9 cellular contexts compared by ENCODE assay signal in the genomic region with DNA sequence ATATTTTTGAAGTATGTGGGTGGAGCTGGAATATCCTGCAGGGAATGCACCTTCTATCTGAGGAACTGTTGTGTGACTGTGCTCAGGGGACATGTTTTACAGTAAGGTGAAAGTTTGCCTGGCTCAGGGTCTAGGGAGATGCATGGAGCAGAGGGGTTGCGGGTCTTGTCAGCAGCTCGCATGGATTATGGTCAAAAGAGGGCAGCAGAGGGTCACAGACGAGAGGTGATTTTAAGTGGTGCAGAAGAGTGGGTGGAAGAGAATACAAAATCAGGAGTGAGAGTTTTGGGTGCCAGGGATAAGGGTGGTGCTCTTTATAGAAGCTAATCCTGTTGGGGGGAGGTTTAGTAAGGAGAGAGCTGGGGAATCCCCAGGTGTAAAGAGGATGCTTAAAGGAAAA. TPM values are rescaled to one million over a fixed set of nuclear protein-coding genes. Genes with fewer than 3 reads are reported as not detected.
DNase-seq lines count a peak whose midpoint lies in the region; ATAC-seq and TF ChIP-seq lines count a peak whose summit lies in the region.
"Had no signal": no experiment of that assay in that cellular context is flagged by ENCODE, and none has a peak within 500 bp of the region (broad histone marks: within the 10 kb centered on the region; RNA-seq: fewer than 3 reads in every experiment).

No MANE protein-coding gene starts in this region.

- H3K4me1 ChIP-seq in transverse colon, result no peaks in the 10 kb centered on the region
- no peaks in the 10 kb centered on the region for H3K4me1 ChIP-seq in gastroesophageal sphincter
- H3K4me1 ChIP-seq: parathyroid adenoma had no signal

- no peaks in the 10 kb centered on the region for H3K27me3 Mint-ChIP-seq in activated CD4-positive, alpha-beta T cell treated with anti-CD3 and anti-CD28 coated beads, Interleukin-2, amount 10 ng/mL, durations not matched to agents 24 days and 14 days

- no peak for ATAC-seq in gastroesophageal sphincter

- in situ Hi-C loops in transverse colon (cut with MboI; ENCODE audit: low pct_ligation_motif_present in 1 of 4, low pct_unique_long_range_greater_than_20kb in 1 of 4, low sequenced_read_pairs in 3 of 4), result no loop called here

- no peak overlapping the region for H3K4me3 Mint-ChIP-seq in activated CD4-positive, alpha-beta T cell treated with anti-CD3 and anti-CD28 coated beads, Interleukin-2, amount 10 ng/mL, durations not matched to agents 24 days and 14 days

- intact Hi-C loops in activated CD4-positive, alpha-beta T cell treated with anti-CD3 and anti-CD28 coated beads, Interleukin-2, amount 10 ng/mL, durations not matched to agents 24 days and 14 days (cut with micrococcal nuclease), result no loop called here
- intact Hi-C loops in transverse colon (cut with DNase I; ENCODE audit: low total_unique reads), result no loop called here

- H3K4me1 Mint-ChIP-seq in activated CD4-positive, alpha-beta T cell treated with anti-CD3 and anti-CD28 coated beads, Interleukin-2, amount 10 ng/mL, durations not matched to agents 24 days and 14 days, result no peaks in the 10 kb centered on the region

- H3K9me3 ChIP-seq in transverse colon (no peaks in the 10 kb centered on the region), gastroesophageal sphincter (no peaks in the 10 kb centered on the region)

- no peak for TF ChIP-seq POLR2A in transverse colon (IDR thresholded peaks at IDR 0.05)
- TF ChIP-seq POLR2A in gastroesophageal sphincter (IDR thresholded peaks at IDR 0.05), result no peak

- TF ChIP-seq CTCF in fibroblast of villous mesenchyme (IDR thresholded peaks at IDR 0.05; ENCODE audit: insufficient read depth, low read depth, low read length), result no peak
- TF ChIP-seq CTCF in transverse colon (IDR thresholded peaks at IDR 0.05), result peak; percentile 26 to 59 (median 51)
- TF ChIP-seq CTCF in gastroesophageal sphincter (IDR thresholded peaks at IDR 0.05), result peak in 1 of 4 experiments; percentile 40

- H3K4me3 ChIP-seq in fibroblast of villous mesenchyme (ENCODE audit: low read depth, low read length) (no peak overlapping the region), transverse colon (no peak overlapping the region), gastroesophageal sphincter (no peak overlapping the region)

- no peaks in the 10 kb centered on the region for H3K36me3 Mint-ChIP-seq in activated CD4-positive, alpha-beta T cell treated with anti-CD3 and anti-CD28 coated beads, Interleukin-2, amount 10 ng/mL, durations not matched to agents 24 days and 14 days (ENCODE audit: low read depth)

- WGBS in transverse colon (ENCODE audit: low coverage in 1 of 2), 2 donors, result 8 to 19% methylated on average over 3 of the region's 3 CpGs
- WGBS in gastroesophageal sphincter (ENCODE audit: low coverage in 1 of 2), 2 donors, result 10 to 11% methylated on average over 3 of the region's 3 CpGs

- peak; percentile 11 to 17 for DNase-seq in activated CD4-positive, alpha-beta T cell treated with anti-CD3 and anti-CD28 coated beads, Interleukin-2, amount 50 U/mL, for 48 hours
- no peak for DNase-seq in activated CD4-positive, alpha-beta T cell treated with anti-CD3 and anti-CD28 coated beads, Interleukin-2, amount 10 ng/mL, durations not matched to agents 24 days and 14 days
- DNase-seq in HuH-7 (ENCODE audit: low spot score) (peak; percentile 26), RKO (ENCODE audit: low spot score) (peak; percentile 63), fibroblast of villous mesenchyme (ENCODE audit: low read depth) (peak; percentile 0), transverse colon (peak; percentile 58), middle frontal gyrus (ENCODE audit: extremely low spot score, low spot score) (no peak)

- no peak for TF ChIP-seq EP300 in transverse colon (IDR thresholded peaks at IDR 0.05; ENCODE audit: low read depth)
- TF ChIP-seq EP300 in gastroesophageal sphincter (IDR thresholded peaks at IDR 0.05), result no peak

- H3K27ac Mint-ChIP-seq in activated CD4-positive, alpha-beta T cell treated with anti-CD3 and anti-CD28 coated beads, Interleukin-2, amount 10 ng/mL, durations not matched to agents 24 days and 14 days, result no peak overlapping the region

- H3K9me3 Mint-ChIP-seq in activated CD4-positive, alpha-beta T cell treated with anti-CD3 and anti-CD28 coated beads, Interleukin-2, amount 10 ng/mL, durations not matched to agents 24 days and 14 days, result no peaks in the 10 kb centered on the region

- no peaks in the 10 kb centered on the region for H3K27me3 ChIP-seq in transverse colon
- no peaks in the 10 kb centered on the region for H3K27me3 ChIP-seq in gastroesophageal sphincter

- H3K27ac ChIP-seq in transverse colon (no peak overlapping the region), gastroesophageal sphincter (no peak overlapping the region)
- H3K27ac ChIP-seq: parathyroid adenoma had no signal

- H3K36me3 ChIP-seq in transverse colon (no peaks in the 10 kb centered on the region), gastroesophageal sphincter (no peaks in the 10 kb centered on the region)

RNA-seq across cellular contexts. Expression of a gene that starts 53.5 kb away (rescaled TPM):
- not detected in 2 replicates for total RNA-seq in activated CD4-positive, alpha-beta T cell treated with anti-CD3 and anti-CD28 coated beads, Interleukin-2, amount 10 ng/mL, durations not matched to agents 24 days and 14 days
- total RNA-seq in fibroblast of villous mesenchyme (not detected in 2 replicates), transverse colon (under 1 TPM in 3 of 4 donors, not detected in 1; 0.27 to 0.48 (median 0.37) TPM), gastroesophageal sphincter (under 1 TPM; under 0.01 to 0.69 (median 0.41) TPM)

Comparison
In these comparisons a context has a peak if more than half of its experiments do, and no peak if none do; other contexts are left out.
1. DNase-seq: peak in activated CD4-positive, alpha-beta T cell treated with anti-CD3 and anti-CD28 coated beads, Interleukin-2, amount 50 U/mL, for 48 hours (2 of 2), HuH-7 (single experiment), RKO (single experiment), fibroblast of villous mesenchyme (single experiment) and transverse colon (single experiment); none in activated CD4-positive, alpha-beta T cell treated with anti-CD3 and anti-CD28 coated beads, Interleukin-2, amount 10 ng/mL, durations not matched to agents 24 days and 14 days (single experiment) and middle frontal gyrus (single experiment).